In genomic region chr22:22068657-22069056, GRCh38 we compare ENCODE assay signal across 24 cellular contexts.
"Had no signal": no experiment of that assay in that cellular context is flagged by ENCODE, and none has a peak within 500 bp of the region (broad histone marks: within the 10 kb centered on the region; RNA-seq: fewer than 3 reads in every experiment).

No MANE protein-coding gene starts in this region.

- ATAC-seq: Panc1, PC-3, T-cell had no signal

- FAIRE-seq: HTR-8/SVneo had no signal

- H3K9me3 ChIP-seq: MG63, SK-N-SH had no signal

- H3K36me3 ChIP-seq: MG63 had no signal

- H3K4me2 ChIP-seq: SK-N-SH had no signal

- DNase-seq: Karpas-422, KG1, MG63, NCI-H1092, NCI-H1105 treated with DMSO at 0.1 percent for 48 hours, NCI-H1417 treated with DMSO at 0.1 percent for 48 hours, NCI-H146, NCI-H1694 treated with DMSO at 0.1 percent for 48 hours, NCI-H1930, NCI-H2081, NCI-H2107, NCI-H2171, NCI-H345, NCI-H446 treated with DMSO at 0.1 percent for 48 hours, NCI-H510A treated with DMSO at 0.1 percent for 48 hours, NCI-H526, PC-3, SHP77, SK-N-SH, SW 1271, T-cell had no signal

- H3K27ac ChIP-seq: HL-60 had no signal

- H3K27me3 ChIP-seq: MG63 had no signal

- H3K9ac ChIP-seq: SK-N-SH had no signal

- H3K4me3 ChIP-seq: MG63 had no signal
